Comparison of ENCODE assay signal across 1 cellular context in genomic region chr2:905833-906140, GRCh38.
TF ChIP-seq lines count a peak whose summit lies in the region.

No MANE protein-coding gene starts in this region.

TF ChIP-seq in H1, 55 proteins besides CTCF, POLR2A, EP300 and RAD21 (continued from another document):
- TF ChIP-seq ASH2L (IDR thresholded peaks at IDR 0.05; ENCODE audit: low read length) = no peak
